Comparison of ENCODE assay signal across 20 cellular contexts in genomic region chr12:75701859-75702258, GRCh38.
DNase-seq lines count a peak whose midpoint lies in the region; ATAC-seq and TF ChIP-seq lines count a peak whose summit lies in the region.
"Had no signal": no experiment of that assay in that cellular context is flagged by ENCODE, and none has a peak within 500 bp of the region (broad histone marks: within the 10 kb centered on the region; RNA-seq: fewer than 3 reads in every experiment).

No MANE protein-coding gene starts in this region.

- H3K27ac ChIP-seq in IMR-90 (ENCODE audit: insufficient read depth, low read length): no peak overlapping the region
- H3K27ac ChIP-seq: HL-60 had no signal

- H2AK5ac ChIP-seq in IMR-90 (ENCODE audit: low read depth, low read length): 0 out of 2 replicates have a peak overlapping the region, but pooled peaks have one; percentile 25

- peak overlapping the region; percentile 39; the same call in 1 of the 2 replicates for H2BK120ac ChIP-seq in IMR-90 (ENCODE audit: low read depth, low read length)

- no TSS peak for BruUV-seq in IMR-90 (replicated peaks; lab: Mats Ljungman, UMichigan)

- no peaks in the 10 kb centered on the region for H3K27me3 ChIP-seq in IMR-90 (ENCODE audit: control insufficient read depth, insufficient read depth, low read length)
- H3K27me3 ChIP-seq: MG63 had no signal

- no peaks in the 10 kb centered on the region for H3K36me3 Mint-ChIP-seq in activated naive CD4-positive, alpha-beta T cell treated with anti-CD3 and anti-CD28 coated beads, Interleukin-2, amount 10 ng/mL, durations not matched to agents 7 days and 5 days
- H3K36me3 Mint-ChIP-seq in central memory CD8-positive, alpha-beta T cell (ENCODE audit: insufficient read depth): no peaks in the 10 kb centered on the region
- no peaks in the 10 kb centered on the region for H3K36me3 Mint-ChIP-seq in stimulated activated effector memory CD8-positive, alpha-beta T cell treated with anti-CD3 and anti-CD28 coated beads, Interleukin-12 subunit alpha, Interleukin-12 subunit beta, amount 100 ng/mL, for 72 hours
- H3K36me3 Mint-ChIP-seq in activated CD4-positive, alpha-beta T cell treated with anti-CD3 and anti-CD28 coated beads, Interleukin-2, amount 10 ng/mL, durations not matched to agents 7 days and 5 days (ENCODE audit: low read depth): no peaks in the 10 kb centered on the region
- H3K36me3 Mint-ChIP-seq: CD14-positive monocyte had no signal

- H2BK5ac ChIP-seq in IMR-90 (ENCODE audit: low read depth, low read length, poor library complexity, severe bottlenecking): no peak overlapping the region

- H2AK9ac ChIP-seq in IMR-90 (replicated peaks; ENCODE audit: low read depth, low read length, poor library complexity): no peak overlapping the region

- H3K4me1 ChIP-seq in IMR-90 (ENCODE audit: control insufficient read depth, insufficient read depth, low read length): peaks cover 3% of the 10 kb centered on the region; the same call in 1 of the 2 replicates

- no peaks in the 10 kb centered on the region for H3K9me3 ChIP-seq in IMR-90 (ENCODE audit: control insufficient read depth, insufficient read depth, low read length)
- H3K9me3 ChIP-seq: MG63 had no signal

- H2BK15ac ChIP-seq in IMR-90 (ENCODE audit: low read depth, low read length): peak overlapping the region; percentile 24; the same call in 1 of the 3 replicates

- no peaks in the 10 kb centered on the region for H3K9me1 ChIP-seq in IMR-90 (ENCODE audit: insufficient read depth, low read length)

- no peak overlapping the region for H3K23ac ChIP-seq in IMR-90 (ENCODE audit: low read depth, low read length)

- no peak overlapping the region for H3K56ac ChIP-seq in IMR-90 (ENCODE audit: extremely low read depth, insufficient read depth, low read length)

- H3K79me1 ChIP-seq in IMR-90 (ENCODE audit: low read depth in 1 of 2, low read length in 2 of 2): no peaks in the 10 kb centered on the region

- H3K18ac ChIP-seq in IMR-90 (ENCODE audit: low read depth, low read length): no peak overlapping the region

- no peaks in the 10 kb centered on the region for H3K27me3 Mint-ChIP-seq in activated naive CD4-positive, alpha-beta T cell treated with anti-CD3 and anti-CD28 coated beads, Interleukin-2, amount 10 ng/mL, durations not matched to agents 7 days and 5 days
- H3K27me3 Mint-ChIP-seq in central memory CD8-positive, alpha-beta T cell: no peaks in the 10 kb centered on the region
- no peaks in the 10 kb centered on the region for H3K27me3 Mint-ChIP-seq in activated CD4-positive, alpha-beta T cell treated with anti-CD3 and anti-CD28 coated beads, Interleukin-2, amount 10 ng/mL, durations not matched to agents 7 days and 5 days

- CTCF ChIA-PET in activated naive CD4-positive, alpha-beta T cell treated with anti-CD3 and anti-CD28 coated beads, Interleukin-2, amount 10 ng/mL, durations not matched to agents 7 days and 5 days (lab: Charles Lee): no interaction called here
- CTCF ChIA-PET in IMR-90 (lab: Yijun Ruan, JAX): no interaction called here
- CTCF ChIA-PET in activated CD4-positive, alpha-beta T cell treated with anti-CD3 and anti-CD28 coated beads, Interleukin-2, amount 10 ng/mL, durations not matched to agents 7 days and 5 days (lab: Charles Lee): no interaction called here

- H3K9ac ChIP-seq in IMR-90 (ENCODE audit: low read depth, low read length): no peak overlapping the region

- TF ChIP-seq RAD21 in IMR-90 (IDR thresholded peaks at IDR 0.05; ENCODE audit: low read length): no peak

- DNase-seq in activated naive CD4-positive, alpha-beta T cell treated with anti-CD3 and anti-CD28 coated beads, Interleukin-2, amount 10 ng/mL, durations not matched to agents 7 days and 5 days: no peak
- no peak for DNase-seq in activated naive CD4-positive, alpha-beta T cell (lab: John Stamatoyannopoulos, UW)
- no peak for DNase-seq in IMR-90
- DNase-seq in central memory CD8-positive, alpha-beta T cell (ENCODE audit: low spot score in 2 of 2): no peak
- DNase-seq in stimulated activated effector memory CD8-positive, alpha-beta T cell treated with anti-CD3 and anti-CD28 coated beads, Interleukin-12 subunit alpha, Interleukin-12 subunit beta, amount 100 ng/mL, for 72 hours (ENCODE audit: low spot score in 2 of 2): no peak
- no peak for DNase-seq in NCI-H187 (lab: John Stamatoyannopoulos, UW)
- no peak for DNase-seq in activated CD4-positive, alpha-beta T cell treated with anti-CD3 and anti-CD28 coated beads, Interleukin-2, amount 10 ng/mL, durations not matched to agents 7 days and 5 days
- no peak for DNase-seq in OCI-M2 (lab: John Stamatoyannopoulos, UW; ENCODE audit: unreplicated experiment)
- DNase-seq: DMS79 treated with DMSO at 0.1 percent for 48 hours, GDM1, KG1, MG63, NCI-H1105, NCI-H1694 treated with DMSO at 0.1 percent for 48 hours, NCI-H2171, NCI-H446 treated with DMSO at 0.1 percent for 48 hours, NCI-H748 treated with DMSO at 0.1 percent for 48 hours, SHP77 treated with DMSO at 0.1 percent for 48 hours had no signal

- 0 out of 4 replicates have a peak overlapping the region, but pooled peaks of 1 of the 2 experiments have one; percentile 0 for H4K8ac ChIP-seq in IMR-90 (ENCODE audit: low read depth in 2 of 2, low read length in 2 of 2)

- no peak for ATAC-seq in IMR-90 (ENCODE audit: low read depth)
- ATAC-seq in central memory CD8-positive, alpha-beta T cell (replicated peaks; ENCODE audit: extremely low read depth, poor library complexity, severe bottlenecking): no peak
- no peak for ATAC-seq in stimulated activated effector memory CD8-positive, alpha-beta T cell treated with anti-CD3 and anti-CD28 coated beads, Interleukin-12 subunit alpha, Interleukin-12 subunit beta, amount 100 ng/mL, for 72 hours

- peak overlapping the region; percentile 76 for H3K27ac Mint-ChIP-seq in activated naive CD4-positive, alpha-beta T cell treated with anti-CD3 and anti-CD28 coated beads, Interleukin-2, amount 10 ng/mL, durations not matched to agents 7 days and 5 days
- peak overlapping the region; percentile 84 for H3K27ac Mint-ChIP-seq in central memory CD8-positive, alpha-beta T cell (ENCODE audit: low read depth)
- no peak overlapping the region for H3K27ac Mint-ChIP-seq in stimulated activated effector memory CD8-positive, alpha-beta T cell treated with anti-CD3 and anti-CD28 coated beads, Interleukin-12 subunit alpha, Interleukin-12 subunit beta, amount 100 ng/mL, for 72 hours
- H3K27ac Mint-ChIP-seq in activated CD4-positive, alpha-beta T cell treated with anti-CD3 and anti-CD28 coated beads, Interleukin-2, amount 10 ng/mL, durations not matched to agents 7 days and 5 days: no peak overlapping the region
- H3K27ac Mint-ChIP-seq: CD14-positive monocyte had no signal

- H4K5ac ChIP-seq in IMR-90 (ENCODE audit: low read depth, low read length): no peak overlapping the region

- in situ Hi-C loops in IMR-90 (cut with MboI; ENCODE audit: low sequenced_read_pairs): no loop called here

- H3K14ac ChIP-seq in IMR-90 (replicated peaks; ENCODE audit: low read depth, low read length): no peak overlapping the region

- H3K36me3 ChIP-seq in IMR-90 (ENCODE audit: control insufficient read depth, insufficient read depth, low read length): peaks cover 1% of the 10 kb centered on the region; the same call in 1 of the 2 replicates
- H3K36me3 ChIP-seq: MG63 had no signal

- peaks cover 15% of the 10 kb centered on the region for H3K4me1 Mint-ChIP-seq in activated naive CD4-positive, alpha-beta T cell treated with anti-CD3 and anti-CD28 coated beads, Interleukin-2, amount 10 ng/mL, durations not matched to agents 7 days and 5 days
- H3K4me1 Mint-ChIP-seq in central memory CD8-positive, alpha-beta T cell: peaks cover 6% of the 10 kb centered on the region
- H3K4me1 Mint-ChIP-seq in stimulated activated effector memory CD8-positive, alpha-beta T cell treated with anti-CD3 and anti-CD28 coated beads, Interleukin-12 subunit alpha, Interleukin-12 subunit beta, amount 100 ng/mL, for 72 hours: peaks cover 6% of the 10 kb centered on the region
- peaks cover 7% of the 10 kb centered on the region for H3K4me1 Mint-ChIP-seq in activated CD4-positive, alpha-beta T cell treated with anti-CD3 and anti-CD28 coated beads, Interleukin-2, amount 10 ng/mL, durations not matched to agents 7 days and 5 days
- H3K4me1 Mint-ChIP-seq: CD14-positive monocyte had no signal

- H2BK20ac ChIP-seq in IMR-90 (ENCODE audit: low read depth, low read length): peak overlapping the region; percentile 20; the same call in 1 of the 2 replicates

- intact Hi-C loops in IMR-90 (cut with micrococcal nuclease): no loop called here

- H3K9me3 Mint-ChIP-seq in activated naive CD4-positive, alpha-beta T cell treated with anti-CD3 and anti-CD28 coated beads, Interleukin-2, amount 10 ng/mL, durations not matched to agents 7 days and 5 days: no peaks in the 10 kb centered on the region
- H3K9me3 Mint-ChIP-seq in central memory CD8-positive, alpha-beta T cell: no peaks in the 10 kb centered on the region
- no peaks in the 10 kb centered on the region for H3K9me3 Mint-ChIP-seq in stimulated activated effector memory CD8-positive, alpha-beta T cell treated with anti-CD3 and anti-CD28 coated beads, Interleukin-12 subunit alpha, Interleukin-12 subunit beta, amount 100 ng/mL, for 72 hours
- H3K9me3 Mint-ChIP-seq in activated CD4-positive, alpha-beta T cell treated with anti-CD3 and anti-CD28 coated beads, Interleukin-2, amount 10 ng/mL, durations not matched to agents 7 days and 5 days: no peaks in the 10 kb centered on the region
- H3K9me3 Mint-ChIP-seq: CD14-positive monocyte had no signal

- 100% methylated on average over 1 of the region's 2 CpGs; no CpG with 5 or more reads in 1 of the 2 experiments for WGBS in IMR-90 (ENCODE audit: extremely low coverage in 2 of 2, insufficient read length in 1 of 2), 2 experiments

- H3K4me3 ChIP-seq in IMR-90 (ENCODE audit: insufficient read depth, low read depth, low read length): no peak overlapping the region
- H3K4me3 ChIP-seq: MG63 had no signal

- H3K4me3 Mint-ChIP-seq in activated naive CD4-positive, alpha-beta T cell treated with anti-CD3 and anti-CD28 coated beads, Interleukin-2, amount 10 ng/mL, durations not matched to agents 7 days and 5 days: no peak overlapping the region
- H3K4me3 Mint-ChIP-seq in central memory CD8-positive, alpha-beta T cell: peak overlapping the region; percentile 61
- peak overlapping the region; percentile 13 for H3K4me3 Mint-ChIP-seq in stimulated activated effector memory CD8-positive, alpha-beta T cell treated with anti-CD3 and anti-CD28 coated beads, Interleukin-12 subunit alpha, Interleukin-12 subunit beta, amount 100 ng/mL, for 72 hours
- H3K4me3 Mint-ChIP-seq in activated CD4-positive, alpha-beta T cell treated with anti-CD3 and anti-CD28 coated beads, Interleukin-2, amount 10 ng/mL, durations not matched to agents 7 days and 5 days: no peak overlapping the region
- H3K4me3 Mint-ChIP-seq: CD14-positive monocyte had no signal

- peak overlapping the region; percentile 11; the same call in 1 of the 2 replicates for H3K4ac ChIP-seq in IMR-90 (ENCODE audit: low read depth, low read length)

- peak overlapping the region; percentile 32; the same call in 1 of the 2 replicates for H4K91ac ChIP-seq in IMR-90 (ENCODE audit: insufficient read depth, low read depth, low read length)

- H2AFZ ChIP-seq in IMR-90 (replicated peaks; ENCODE audit: low read length, poor library complexity): no peak overlapping the region

- no peak overlapping the region for H3K4me2 ChIP-seq in IMR-90 (ENCODE audit: low read depth, low read length)

- POLR2A ChIA-PET in IMR-90 (lab: Charles Lee; ENCODE audit: unreplicated experiment): no interaction called here
- POLR2A ChIA-PET in activated CD4-positive, alpha-beta T cell treated with anti-CD3 and anti-CD28 coated beads, Interleukin-2, amount 10 ng/mL, durations not matched to agents 7 days and 5 days (lab: Charles Lee): no interaction called here

- no peaks in the 10 kb centered on the region for H4K20me1 ChIP-seq in IMR-90 (ENCODE audit: insufficient read depth, low read length)

- dilution Hi-C loops in IMR-90 (cut with HindIII; ENCODE audit: low sequenced_read_pairs, unreplicated experiment): no loop called here

- no peak for TF ChIP-seq POLR2A in IMR-90 (IDR thresholded peaks at IDR 0.05; ENCODE audit: low read depth, low read length)

- no peak for TF ChIP-seq CTCF in IMR-90 (conservative IDR thresholded peaks at IDR 0.05; ENCODE audit: low read depth, low read length)

Comparison
In these comparisons a context has a peak if more than half of its experiments do, and no peak if none do; other contexts are left out.
1. H3K27ac Mint-ChIP-seq: peak in activated naive CD4-positive, alpha-beta T cell treated with anti-CD3 and anti-CD28 coated beads, Interleukin-2, amount 10 ng/mL, durations not matched to agents 7 days and 5 days (single experiment) and central memory CD8-positive, alpha-beta T cell (single experiment); none in stimulated activated effector memory CD8-positive, alpha-beta T cell treated with anti-CD3 and anti-CD28 coated beads, Interleukin-12 subunit alpha, Interleukin-12 subunit beta, amount 100 ng/mL, for 72 hours (single experiment) and activated CD4-positive, alpha-beta T cell treated with anti-CD3 and anti-CD28 coated beads, Interleukin-2, amount 10 ng/mL, durations not matched to agents 7 days and 5 days (single experiment).
2. H3K4me3 Mint-ChIP-seq: peak in central memory CD8-positive, alpha-beta T cell (single experiment) and stimulated activated effector memory CD8-positive, alpha-beta T cell treated with anti-CD3 and anti-CD28 coated beads, Interleukin-12 subunit alpha, Interleukin-12 subunit beta, amount 100 ng/mL, for 72 hours (single experiment); none in activated naive CD4-positive, alpha-beta T cell treated with anti-CD3 and anti-CD28 coated beads, Interleukin-2, amount 10 ng/mL, durations not matched to agents 7 days and 5 days (single experiment) and activated CD4-positive, alpha-beta T cell treated with anti-CD3 and anti-CD28 coated beads, Interleukin-2, amount 10 ng/mL, durations not matched to agents 7 days and 5 days (single experiment).